ENCODE assay signal across 8 cellular contexts in genomic region chr1:109041614-109042473, GRCh38. TPM values are rescaled to one million over a fixed set of nuclear protein-coding genes. Genes with fewer than 3 reads are reported as not detected.
A peak's percentile ranks its signal among the peaks of the same experiment; 100 is the strongest.
DNase-seq lines count a peak whose midpoint lies in the region; ATAC-seq and TF ChIP-seq lines count a peak whose summit lies in the region.

WDR47 (minus strand) TSS chr1:109042102; CDS start chr1:109023512, 18,590 bp downstream.

- H3K4me3 ChIP-seq in AG04450 (ENCODE audit: low read depth, low read length) (peak within 1 kb of the TSS; percentile 90), cardiac fibroblast (replicated peaks in 1 of 2; ENCODE audit: low read depth in 2 of 2, low read length in 2 of 2) (peak within 1 kb of the TSS; percentile 94 to 98), smooth muscle cell (peak within 1 kb of the TSS; percentile 91)

- peaks cover 5% of the 10 kb centered on the region; the same call in 1 of the 2 replicates for H3K9me3 ChIP-seq in AG04450 (ENCODE audit: control insufficient read depth, insufficient read depth, low read length)
- no peaks in the 10 kb centered on the region for H3K9me3 ChIP-seq in smooth muscle cell (replicated peaks; ENCODE audit: low read depth)

- peak within 1 kb of the TSS; percentile 65 for H3K27ac ChIP-seq in AG04450 (ENCODE audit: low read depth, low read length)
- peak within 1 kb of the TSS; percentile 9 for H3K27ac ChIP-seq in smooth muscle cell (ENCODE audit: low read depth)

- DNase-seq in AG04450 (ENCODE audit: low read depth, low spot score) = peak; percentile 84
- DNase-seq in NCI-H2227 (lab: John Stamatoyannopoulos, UW; ENCODE audit: unreplicated experiment) = peak; percentile 98
- peak; percentile 94 for DNase-seq in WTC11 (ENCODE audit: low spot score)
- peak; percentile 96 to 97 for DNase-seq in cardiac fibroblast (ENCODE audit: low read depth in 2 of 2)
- DNase-seq in iPS-NIHi7 (ENCODE audit: extremely low spot score) = peak; percentile 100
- peak; percentile 63 for DNase-seq in smooth muscle cell (lab: John Stamatoyannopoulos, UW; ENCODE audit: unreplicated experiment)

- peak within 1 kb of the TSS; percentile 84 for H3K9ac ChIP-seq in smooth muscle cell (ENCODE audit: low read depth)

- H2AFZ ChIP-seq in smooth muscle cell (ENCODE audit: low read depth) = peak within 1 kb of the TSS; percentile 98

- H3K36me3 Mint-ChIP-seq in WTC11 = no peaks in the 10 kb centered on the region

- WGBS in smooth muscle cell (ENCODE audit: low lambda C conversion rate) = 1% methylated on average over 82 of the region's 90 CpGs

- peak within 1 kb of the TSS; percentile 86 for H3K4me3 Mint-ChIP-seq in WTC11

- ATAC-seq in GM18909 (IDR thresholded peaks at IDR 0.05; ENCODE audit: poor library complexity, unreplicated experiment) (peak; percentile 96), HG03159 (IDR thresholded peaks at IDR 0.05; ENCODE audit: unreplicated experiment) (peak; percentile 96), WTC11 (peak; percentile 96)

- H3K27ac Mint-ChIP-seq in WTC11 = no peak within 1 kb of the TSS; the same call in 1 of the 2 replicates

- no peaks in the 10 kb centered on the region for H3K9me3 Mint-ChIP-seq in WTC11

- CTCF ChIA-PET in AG04450 (lab: Charles Lee) (interaction anchor here (0.6 to 1.4 kb wide), 3 partner anchors 13 to 491 kb away, joined by 3 read pairs; a partner anchor contains a TSS), WTC11 (lab: Charles Lee) (interaction anchor here (1.2 to 1.7 kb wide), 3 partner anchors 14 to 71 kb away, joined by 9 to 11 read pairs (median 10); a partner anchor contains a TSS)

- H3K27me3 ChIP-seq in AG04450 (ENCODE audit: control insufficient read depth, insufficient read depth, low read length) = no peaks in the 10 kb centered on the region
- H3K27me3 ChIP-seq in smooth muscle cell (ENCODE audit: low read depth) = no peaks in the 10 kb centered on the region

- H3F3A ChIP-seq in smooth muscle cell (ENCODE audit: low read depth) = peaks cover 3% of the 10 kb centered on the region

- H3K27me3 Mint-ChIP-seq in WTC11 (ENCODE audit: low read depth) = no peaks in the 10 kb centered on the region; the same call in 1 of the 2 replicates

- no peaks in the 10 kb centered on the region for H3K36me3 ChIP-seq in smooth muscle cell (ENCODE audit: low read depth)

- H3K4me1 Mint-ChIP-seq in WTC11 = peaks cover 12% of the 10 kb centered on the region

- POLR2A ChIA-PET in AG04450 (lab: Yijun Ruan, JAX) = interaction anchor here (0.6 to 1.7 kb wide), 8 partner anchors 13 to 71 kb away, joined by 3 to 19 read pairs (median 5); partner anchors contain the start of genes TAF13 and TMEM167B
- POLR2A ChIA-PET in WTC11 (lab: Charles Lee) = interaction anchor here (1.0 to 1.5 kb wide), 4 partner anchors 19 to 73 kb away, joined by 3 to 6 read pairs (median 4); partner anchors contain the start of gene TAF13

- H3K79me2 ChIP-seq in smooth muscle cell (ENCODE audit: low read depth) = peaks cover 40% of the 10 kb centered on the region

- H3K4me2 ChIP-seq in smooth muscle cell = peak within 1 kb of the TSS; percentile 93

- TF ChIP-seq CTCF in AG04450 (IDR thresholded peaks at IDR 0.05; ENCODE audit: low read depth, low read length) (no peak), WTC11 (IDR thresholded peaks at IDR 0.05) (no peak), cardiac fibroblast (IDR thresholded peaks at IDR 0.05; ENCODE audit: low read depth, low read length) (no peak), smooth muscle cell (IDR thresholded peaks at IDR 0.05; ENCODE audit: borderline replicate concordance, insufficient read depth, poor library complexity, severe bottlenecking) (no peak)

- no peaks in the 10 kb centered on the region for H4K20me1 ChIP-seq in smooth muscle cell (ENCODE audit: low read depth)

- peaks cover 10% of the 10 kb centered on the region for H3K4me1 ChIP-seq in smooth muscle cell (ENCODE audit: low read depth)

TF ChIP-seq in WTC11, 78 proteins besides CTCF, POLR2A, EP300 and RAD21 (continues in another document):
- TF ChIP-seq SP1 (CRISPR knock-in tag; conservative IDR thresholded peaks at IDR 0.05) (peak; percentile 64; the same call in 1 of the 2 replicates), GTF2I (CRISPR knock-in tag; conservative IDR thresholded peaks at IDR 0.05) (no peak), PREB (CRISPR knock-in tag; IDR thresholded peaks at IDR 0.05; ENCODE audit: borderline replicate concordance) (no peak), AR (CRISPR knock-in tag; IDR thresholded peaks at IDR 0.05) (no peak), ZNF317 (CRISPR knock-in tag; IDR thresholded peaks at IDR 0.05; ENCODE audit: borderline replicate concordance, low read depth) (peak; percentile 41; the same call in 1 of the 2 replicates), CREM (CRISPR knock-in tag; IDR thresholded peaks at IDR 0.05) (no peak; the same call in 1 of the 2 replicates), ZNF219 (CRISPR knock-in tag; IDR thresholded peaks at IDR 0.05; ENCODE audit: borderline replicate concordance) (no peak), NFYB (CRISPR knock-in tag; conservative IDR thresholded peaks at IDR 0.05; ENCODE audit: low read depth) (peak; percentile 25; the same call in 1 of the 2 replicates), PRRX2 (CRISPR knock-in tag; IDR thresholded peaks at IDR 0.05) (no peak), GRHL2 (CRISPR knock-in tag; IDR thresholded peaks at IDR 0.05; ENCODE audit: insufficient replicate concordance, severe bottlenecking) (no peak)
- TF ChIP-seq, protein P1, sequence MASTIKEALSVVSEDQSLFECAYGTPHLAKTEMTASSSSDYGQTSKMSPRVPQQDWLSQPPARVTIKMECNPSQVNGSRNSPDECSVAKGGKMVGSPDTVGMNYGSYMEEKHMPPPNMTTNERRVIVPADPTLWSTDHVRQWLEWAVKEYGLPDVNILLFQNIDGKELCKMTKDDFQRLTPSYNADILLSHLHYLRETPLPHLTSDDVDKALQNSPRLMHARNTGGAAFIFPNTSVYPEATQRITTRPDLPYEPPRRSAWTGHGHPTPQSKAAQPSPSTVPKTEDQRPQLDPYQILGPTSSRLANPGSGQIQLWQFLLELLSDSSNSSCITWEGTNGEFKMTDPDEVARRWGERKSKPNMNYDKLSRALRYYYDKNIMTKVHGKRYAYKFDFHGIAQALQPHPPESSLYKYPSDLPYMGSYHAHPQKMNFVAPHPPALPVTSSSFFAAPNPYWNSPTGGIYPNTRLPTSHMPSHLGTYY (CRISPR knock-in tag; IDR thresholded peaks at IDR 0.05) = no peak
- TF ChIP-seq, protein P2, sequence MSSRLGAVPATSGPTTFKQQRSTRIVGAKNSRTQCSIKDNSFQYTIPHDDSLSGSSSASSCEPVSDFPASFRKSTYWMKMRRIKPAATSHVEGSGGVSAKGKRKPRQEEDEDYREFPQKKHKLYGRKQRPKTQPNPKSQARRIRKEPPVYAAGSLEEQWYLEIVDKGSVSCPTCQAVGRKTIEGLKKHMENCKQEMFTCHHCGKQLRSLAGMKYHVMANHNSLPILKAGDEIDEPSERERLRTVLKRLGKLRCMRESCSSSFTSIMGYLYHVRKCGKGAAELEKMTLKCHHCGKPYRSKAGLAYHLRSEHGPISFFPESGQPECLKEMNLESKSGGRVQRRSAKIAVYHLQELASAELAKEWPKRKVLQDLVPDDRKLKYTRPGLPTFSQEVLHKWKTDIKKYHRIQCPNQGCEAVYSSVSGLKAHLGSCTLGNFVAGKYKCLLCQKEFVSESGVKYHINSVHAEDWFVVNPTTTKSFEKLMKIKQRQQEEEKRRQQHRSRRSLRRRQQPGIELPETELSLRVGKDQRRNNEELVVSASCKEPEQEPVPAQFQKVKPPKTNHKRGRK (CRISPR knock-in tag; IDR thresholded peaks at IDR 0.05; ENCODE audit: borderline replicate concordance) = no peak
- TF ChIP-seq, protein P3, sequence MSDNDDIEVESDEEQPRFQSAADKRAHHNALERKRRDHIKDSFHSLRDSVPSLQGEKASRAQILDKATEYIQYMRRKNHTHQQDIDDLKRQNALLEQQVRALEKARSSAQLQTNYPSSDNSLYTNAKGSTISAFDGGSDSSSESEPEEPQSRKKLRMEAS (CRISPR knock-in tag; IDR thresholded peaks at IDR 0.05) = no peak; the same call in 1 of the 2 replicates

RNA-seq across cellular contexts. Expression of gene WDR47, which starts in this region (rescaled TPM):
- polyA plus RNA-seq in AG04450 (2011; rRNA removed) (14.6 and 23.1 TPM in 2 replicates), smooth muscle cell (5.8 and 8.5 TPM in 2 replicates)
- polyA minus RNA-seq in AG04450 (2011; rRNA and poly(A)+ RNA removed) = 10.8 and 19.0 TPM in 2 replicates
- total RNA-seq in WTC11 (2021) (6.9 to 8.0 TPM (median 7.0 TPM) in 3 replicates), smooth muscle cell (14.9 and 16.0 TPM in 2 replicates)

Comparison
In these comparisons a context has a peak if more than half of its experiments do, and no peak if none do; other contexts are left out.
1. Peak in every context shown above with its lines: DNase-seq, ATAC-seq, H3K4me3 ChIP-seq and H3K27ac ChIP-seq.